12 cellular contexts compared by ENCODE assay signal in the genomic region with DNA sequence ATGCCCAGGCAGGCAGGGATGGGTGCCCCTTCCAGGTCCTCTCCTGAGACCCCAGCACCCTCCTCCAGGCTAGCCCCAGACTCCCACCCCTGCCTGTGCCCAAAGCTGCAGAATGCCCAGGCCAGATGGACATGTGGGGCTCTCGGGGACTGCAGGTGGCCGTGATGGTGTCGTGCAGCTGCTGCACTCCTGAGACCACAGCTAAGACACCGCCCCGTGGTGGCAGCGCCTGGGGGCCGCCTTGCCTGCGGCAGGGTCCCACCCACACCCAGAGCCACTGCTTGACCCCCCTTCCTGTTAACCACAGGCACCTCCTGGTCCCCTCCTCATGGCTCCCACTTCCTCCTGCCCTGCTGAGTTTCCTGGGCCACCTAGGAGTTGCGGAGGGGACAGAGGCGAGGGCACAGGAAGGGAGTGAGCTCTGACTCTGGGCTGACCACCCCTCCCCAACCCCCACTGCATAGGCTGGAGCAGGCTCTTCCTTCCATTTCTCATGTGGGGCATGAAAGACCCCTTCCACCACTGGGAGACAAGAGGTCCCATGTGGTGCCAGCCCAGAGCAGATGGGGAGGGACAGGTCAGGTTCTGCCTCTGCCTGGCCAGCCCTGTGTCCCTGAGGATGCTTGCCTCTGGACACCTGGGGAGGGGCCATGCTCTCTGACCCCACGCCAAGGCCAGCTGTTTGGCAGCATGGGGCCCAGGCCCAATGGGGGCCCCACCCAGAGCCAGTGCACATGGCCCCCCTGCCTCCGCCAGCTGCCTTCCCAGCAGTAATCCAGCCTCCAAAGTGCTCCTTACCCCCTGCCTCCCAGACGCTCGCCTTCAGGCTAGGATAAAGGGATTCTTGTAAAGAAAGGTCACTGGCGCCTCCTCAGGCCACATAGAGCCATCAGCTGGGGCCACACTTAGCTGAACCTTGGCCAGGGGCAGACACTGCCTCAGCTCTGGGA. TPM values are rescaled to one million over a fixed set of nuclear protein-coding genes. Genes with fewer than 3 reads are reported as not detected.
A peak's percentile ranks its signal among the peaks of the same experiment; 100 is the strongest.
DNase-seq lines count a peak whose midpoint lies in the region; ATAC-seq and TF ChIP-seq lines count a peak whose summit lies in the region.
"Had no signal": no experiment of that assay in that cellular context is flagged by ENCODE, and none has a peak within 500 bp of the region (broad histone marks: within the 10 kb centered on the region; RNA-seq: fewer than 3 reads in every experiment).

No MANE protein-coding gene starts in this region.

- no peak overlapping the region for H3K4me3 Mint-ChIP-seq in activated CD8-positive, alpha-beta T cell treated with anti-CD3 and anti-CD28 coated beads, Interleukin-2, amount 10 ng/mL, durations not matched to agents 7 days and 5 days
- H3K4me3 Mint-ChIP-seq in CD4-positive, alpha-beta memory T cell, result no peak overlapping the region
- H3K4me3 Mint-ChIP-seq: activated CD4-positive, alpha-beta T cell treated with anti-CD3 and anti-CD28 coated beads, Interleukin-2, amount 10 ng/mL, durations not matched to agents 7 days and 5 days; stimulated activated naive B cell treated with anti-CD40 and anti-IgM and Interleukin-4, amounts not matched to agents 10 μg/mL and 1 μg/mL and 100 μg/mL, for 72 hours had no signal

- WGBS in right lobe of liver (ENCODE audit: insufficient coverage, low coverage, low lambda C conversion rate, missing lambda C conversion rate), result 35% methylated on average over 3 of the region's 15 CpGs

- H3K9me3 Mint-ChIP-seq in activated CD8-positive, alpha-beta T cell treated with anti-CD3 and anti-CD28 coated beads, Interleukin-2, amount 10 ng/mL, durations not matched to agents 7 days and 5 days (ENCODE audit: insufficient read depth), result no peaks in the 10 kb centered on the region
- H3K9me3 Mint-ChIP-seq in CD4-positive, alpha-beta memory T cell, result no peaks in the 10 kb centered on the region
- H3K9me3 Mint-ChIP-seq: activated CD4-positive, alpha-beta T cell treated with anti-CD3 and anti-CD28 coated beads, Interleukin-2, amount 10 ng/mL, durations not matched to agents 7 days and 5 days had no signal

- no peaks in the 10 kb centered on the region for H3K4me1 ChIP-seq in right lobe of liver
- H3K4me1 ChIP-seq in CD4-positive, alpha-beta memory T cell (ENCODE audit: insufficient read depth, low read length), result no peaks in the 10 kb centered on the region
- H3K4me1 ChIP-seq in colonic mucosa, result no peaks in the 10 kb centered on the region

- peak; percentile 34 for ATAC-seq in activated CD8-positive, alpha-beta T cell treated with anti-CD3 and anti-CD28 coated beads, Interleukin-2, amount 10 ng/mL, durations not matched to agents 7 days and 5 days
- peak in 1 of 4 donors; percentile 9 for ATAC-seq in right lobe of liver
- no peak for ATAC-seq in HG02885 (IDR thresholded peaks at IDR 0.05; ENCODE audit: poor library complexity, unreplicated experiment)
- no peak for ATAC-seq in GM18873 (IDR thresholded peaks at IDR 0.05; ENCODE audit: low FRiP score, unreplicated experiment)
- ATAC-seq: stimulated activated naive B cell treated with anti-CD40 and anti-IgM and Interleukin-4, amounts not matched to agents 10 μg/mL and 1 μg/mL and 100 μg/mL, for 72 hours had no signal

- POLR2A ChIA-PET in BJ (lab: Charles Lee), result interaction anchor here (0.6 kb wide), 2 partner anchors 21 to 1158 kb away, joined by 4 read pairs; no protein-coding TSS in a partner anchor
- POLR2A ChIA-PET in activated CD8-positive, alpha-beta T cell treated with anti-CD3 and anti-CD28 coated beads, Interleukin-2, amount 10 ng/mL, durations not matched to agents 7 days and 5 days (lab: Charles Lee), result no interaction called here
- POLR2A ChIA-PET in CD4-positive, alpha-beta memory T cell (lab: Charles Lee; ENCODE audit: partially characterized antibody), result no interaction called here

- H3K4me3 ChIP-seq in BJ (ENCODE audit: low read depth, low read length) (no peak overlapping the region), HL-60 (replicated peaks; ENCODE audit: insufficient read depth, low read length) (no peak overlapping the region), right lobe of liver (no peak overlapping the region), colonic mucosa (no peak overlapping the region)
- no peak overlapping the region for H3K4me3 ChIP-seq in CD4-positive, alpha-beta memory T cell (ENCODE audit: low read length in 2 of 2)
- H3K4me3 ChIP-seq: SJSA1 had no signal

- no peaks in the 10 kb centered on the region for H3K9me3 ChIP-seq in right lobe of liver
- H3K9me3 ChIP-seq in CD4-positive, alpha-beta memory T cell (ENCODE audit: control insufficient read depth in 1 of 2, low read length in 2 of 2), result no peaks in the 10 kb centered on the region
- H3K9me3 ChIP-seq in colonic mucosa, result no peaks in the 10 kb centered on the region
- H3K9me3 ChIP-seq: SJSA1 had no signal

- no peak for TF ChIP-seq POLR2A in right lobe of liver (IDR thresholded peaks at IDR 0.05)

- TF ChIP-seq CTCF in BJ (IDR thresholded peaks at IDR 0.05; ENCODE audit: insufficient read depth, low read depth, low read length) (0 out of 2 replicates have a peak, but pooled peaks have one; percentile 7), HL-60 (IDR thresholded peaks at IDR 0.05; ENCODE audit: insufficient read depth, low read length) (no peak), right lobe of liver (IDR thresholded peaks at IDR 0.05) (no peak), colonic mucosa (IDR thresholded peaks at IDR 0.05) (no peak)

- H3K27ac Mint-ChIP-seq in activated CD8-positive, alpha-beta T cell treated with anti-CD3 and anti-CD28 coated beads, Interleukin-2, amount 10 ng/mL, durations not matched to agents 7 days and 5 days, result peak overlapping the region; percentile 49
- no peak overlapping the region for H3K27ac Mint-ChIP-seq in CD4-positive, alpha-beta memory T cell
- H3K27ac Mint-ChIP-seq: activated CD4-positive, alpha-beta T cell treated with anti-CD3 and anti-CD28 coated beads, Interleukin-2, amount 10 ng/mL, durations not matched to agents 7 days and 5 days; stimulated activated naive B cell treated with anti-CD40 and anti-IgM and Interleukin-4, amounts not matched to agents 10 μg/mL and 1 μg/mL and 100 μg/mL, for 72 hours had no signal

- intact Hi-C loops in right lobe of liver (cut with DNase I) (no loop called here), colonic mucosa (cut with DNase I) (no loop called here)
- intact Hi-C loops in CD4-positive, alpha-beta memory T cell (cut with micrococcal nuclease), result no loop called here

- CTCF ChIA-PET in BJ (lab: Yijun Ruan, JAX), result interaction anchor here (0.6 to 0.9 kb wide), 2 partner anchors 98 to 366 kb away, joined by 3 read pairs; no protein-coding TSS in a partner anchor
- CTCF ChIA-PET in activated CD8-positive, alpha-beta T cell treated with anti-CD3 and anti-CD28 coated beads, Interleukin-2, amount 10 ng/mL, durations not matched to agents 7 days and 5 days (lab: Charles Lee), result interaction anchor here (1.0 kb wide), 1 partner anchor 22 kb away, joined by 3 read pairs; no protein-coding TSS in a partner anchor
- CTCF ChIA-PET in CD4-positive, alpha-beta memory T cell (lab: Charles Lee; ENCODE audit: partially characterized antibody), result no interaction called here

- H3K36me3 Mint-ChIP-seq in activated CD8-positive, alpha-beta T cell treated with anti-CD3 and anti-CD28 coated beads, Interleukin-2, amount 10 ng/mL, durations not matched to agents 7 days and 5 days (ENCODE audit: low read depth), result no peaks in the 10 kb centered on the region
- H3K36me3 Mint-ChIP-seq in CD4-positive, alpha-beta memory T cell, result no peaks in the 10 kb centered on the region
- H3K36me3 Mint-ChIP-seq: stimulated activated naive B cell treated with anti-CD40 and anti-IgM and Interleukin-4, amounts not matched to agents 10 μg/mL and 1 μg/mL and 100 μg/mL, for 72 hours had no signal

- H3K27me3 ChIP-seq in BJ (ENCODE audit: control insufficient read depth, insufficient read depth, low read length) (no peaks in the 10 kb centered on the region), HL-60 (ENCODE audit: insufficient read depth, poor library complexity, severe bottlenecking) (no peaks in the 10 kb centered on the region), right lobe of liver (no peaks in the 10 kb centered on the region), colonic mucosa (no peaks in the 10 kb centered on the region)
- no peaks in the 10 kb centered on the region for H3K27me3 ChIP-seq in CD4-positive, alpha-beta memory T cell (ENCODE audit: insufficient read depth, low read length)
- H3K27me3 ChIP-seq: SJSA1 had no signal

- peaks cover 33% of the 10 kb centered on the region for H3K4me1 Mint-ChIP-seq in activated CD8-positive, alpha-beta T cell treated with anti-CD3 and anti-CD28 coated beads, Interleukin-2, amount 10 ng/mL, durations not matched to agents 7 days and 5 days (ENCODE audit: low read depth)
- H3K4me1 Mint-ChIP-seq in CD4-positive, alpha-beta memory T cell, result peaks cover 0 to 3% (median 0%) of the 10 kb centered on the region in 4 donors
- H3K4me1 Mint-ChIP-seq: activated CD4-positive, alpha-beta T cell treated with anti-CD3 and anti-CD28 coated beads, Interleukin-2, amount 10 ng/mL, durations not matched to agents 7 days and 5 days had no signal

- DNase-seq in BJ (ENCODE audit: low read depth), result no peak
- peak in 1 of 2 experiments; percentile 84 for DNase-seq in HL-60 (ENCODE audit: low read depth in 1 of 2, low spot score in 1 of 2)
- peak; percentile 36 for DNase-seq in activated CD8-positive, alpha-beta T cell treated with anti-CD3 and anti-CD28 coated beads, Interleukin-2, amount 10 ng/mL, durations not matched to agents 7 days and 5 days
- peak in 2 of 3 donors; percentile 13 to 47 for DNase-seq in right lobe of liver
- no peak for DNase-seq in CD4-positive, alpha-beta memory T cell
- DNase-seq in colonic mucosa, result no peak
- DNase-seq: activated CD4-positive, alpha-beta T cell treated with anti-CD3 and anti-CD28 coated beads, Interleukin-2, amount 10 ng/mL, durations not matched to agents 7 days and 5 days; stimulated activated naive B cell treated with anti-CD40 and anti-IgM and Interleukin-4, amounts not matched to agents 10 μg/mL and 1 μg/mL and 100 μg/mL, for 72 hours had no signal

- H3K27ac ChIP-seq in HL-60 (replicated peaks), result peak overlapping the region; percentile 74
- no peak overlapping the region for H3K27ac ChIP-seq in right lobe of liver
- no peak overlapping the region for H3K27ac ChIP-seq in CD4-positive, alpha-beta memory T cell (ENCODE audit: low read depth, low read length)
- no peak overlapping the region for H3K27ac ChIP-seq in colonic mucosa
- H3K27ac ChIP-seq: C4-2B, SJSA1 had no signal

- H3K9ac ChIP-seq in colonic mucosa (ENCODE audit: low read depth in 2 of 2, low read length in 2 of 2), result no peak overlapping the region

- H3K36me3 ChIP-seq in BJ (ENCODE audit: control insufficient read depth, insufficient read depth, low read length) (peaks cover 10% of the 10 kb centered on the region), right lobe of liver (no peaks in the 10 kb centered on the region), colonic mucosa (no peaks in the 10 kb centered on the region)
- H3K36me3 ChIP-seq in CD4-positive, alpha-beta memory T cell (ENCODE audit: insufficient read depth, low read length), result no peaks in the 10 kb centered on the region

- H3K27me3 Mint-ChIP-seq in activated CD8-positive, alpha-beta T cell treated with anti-CD3 and anti-CD28 coated beads, Interleukin-2, amount 10 ng/mL, durations not matched to agents 7 days and 5 days (ENCODE audit: low read depth), result no peaks in the 10 kb centered on the region
- H3K27me3 Mint-ChIP-seq in CD4-positive, alpha-beta memory T cell, result no peaks in the 10 kb centered on the region
- H3K27me3 Mint-ChIP-seq: activated CD4-positive, alpha-beta T cell treated with anti-CD3 and anti-CD28 coated beads, Interleukin-2, amount 10 ng/mL, durations not matched to agents 7 days and 5 days; stimulated activated naive B cell treated with anti-CD40 and anti-IgM and Interleukin-4, amounts not matched to agents 10 μg/mL and 1 μg/mL and 100 μg/mL, for 72 hours had no signal

RNA-seq across cellular contexts. Expression of gene OSBPL5, which starts 29.3 kb away (rescaled TPM):
- 10.4 and 20.8 TPM in 2 replicates for polyA plus RNA-seq in BJ (2011; rRNA removed)
- 18.0 and 22.3 TPM in 2 replicates for polyA minus RNA-seq in BJ (2011; rRNA and poly(A)+ RNA removed)
- total RNA-seq in activated CD8-positive, alpha-beta T cell treated with anti-CD3 and anti-CD28 coated beads, Interleukin-2, amount 10 ng/mL, durations not matched to agents 7 days and 5 days, result 10 to 100 TPM; 10.1 to 11.0 TPM
- total RNA-seq in right lobe of liver (1 to 10 TPM; 2.2 to 6.3 (median 3.4) TPM), colonic mucosa (10 to 100 TPM; 34.0 to 69.5 TPM)
- 1 to 10 TPM; 4.5 to 5.2 TPM for total RNA-seq in CD4-positive, alpha-beta memory T cell
- polyA plus RNA-seq in CD4-positive, alpha-beta memory T cell, result 1 to 10 TPM in 1 of 2 donors, under 1 TPM in 1; 0.75 to 1.2 TPM

Comparison
In these comparisons a context has a peak if more than half of its experiments do, and no peak if none do; other contexts are left out.
1. DNase-seq: peak in activated CD8-positive, alpha-beta T cell treated with anti-CD3 and anti-CD28 coated beads, Interleukin-2, amount 10 ng/mL, durations not matched to agents 7 days and 5 days (single experiment) and right lobe of liver (2 of 3); none in BJ (single experiment), CD4-positive, alpha-beta memory T cell (0 of 5) and colonic mucosa (single experiment).